In the genomic region with DNA sequence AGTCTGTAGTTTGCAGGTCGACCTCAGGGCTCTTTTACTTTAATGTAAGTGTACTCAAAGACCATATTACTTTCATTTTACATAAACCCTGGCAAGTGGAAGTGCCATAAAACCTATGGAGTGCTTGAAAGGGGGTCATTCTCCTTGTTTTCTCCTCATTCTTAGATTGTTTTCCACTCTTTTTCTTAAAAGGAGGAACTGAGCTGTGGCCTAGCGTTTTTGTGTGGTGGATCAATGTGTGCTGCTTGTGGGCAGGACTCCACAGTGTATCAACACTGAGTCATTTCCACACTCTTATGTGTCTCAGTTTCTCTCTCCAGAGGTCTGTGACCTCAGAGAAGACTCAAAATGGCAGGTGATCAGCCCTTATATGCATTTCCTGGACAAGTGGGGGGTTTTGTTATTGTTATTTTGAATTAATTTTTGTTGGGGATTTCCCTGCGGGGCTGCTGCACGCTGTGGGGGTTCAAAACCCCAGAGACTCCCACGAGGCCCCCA, we compare ENCODE assay signal across 1 cellular context.
TF ChIP-seq lines count a peak whose summit lies in the region.

No MANE protein-coding gene starts in this region.

TF ChIP-seq in GM12878, 131 proteins besides CTCF, POLR2A, EP300 and RAD21:
- TF ChIP-seq ZBED1 (IDR thresholded peaks at IDR 0.05; ENCODE audit: borderline replicate concordance) = no peak
- TF ChIP-seq BMI1 (IDR thresholded peaks at IDR 0.05; ENCODE audit: borderline replicate concordance) = no peak
- no peak for TF ChIP-seq IRF4 (IDR thresholded peaks at IDR 0.05; ENCODE audit: low read depth, low read length)
- no peak for TF ChIP-seq ZNF384 (IDR thresholded peaks at IDR 0.05; ENCODE audit: borderline replicate concordance, low read depth, low read length)
- peak; percentile 41 for TF ChIP-seq MEF2B (IDR thresholded peaks at IDR 0.05; ENCODE audit: partially characterized antibody, poor library complexity, severe bottlenecking)
- no peak for TF ChIP-seq CREB1 (IDR thresholded peaks at IDR 0.05; ENCODE audit: low read depth)
- no peak for TF ChIP-seq IKZF1 (conservative IDR thresholded peaks at IDR 0.05)
- no peak for TF ChIP-seq NR2C2 (IDR thresholded peaks at IDR 0.05; ENCODE audit: borderline replicate concordance, control insufficient read depth, insufficient read length, low read depth)
- no peak for TF ChIP-seq TCF3 (IDR thresholded peaks at IDR 0.05; ENCODE audit: borderline replicate concordance, insufficient read depth, low read depth, low read length)
- TF ChIP-seq TBL1XR1 (IDR thresholded peaks at IDR 0.05; ENCODE audit: low read depth, low read length) = no peak
- no peak for TF ChIP-seq HDGF (IDR thresholded peaks at IDR 0.05)
- TF ChIP-seq BHLHE40 (IDR thresholded peaks at IDR 0.05; ENCODE audit: borderline replicate concordance in 1 of 2, low read depth in 2 of 2, low read length in 1 of 2) = peak in 1 of 2 experiments; percentile 26; a peak in 1 of 4 replicates
